8 cellular contexts compared by ENCODE assay signal in genomic region chr13:109778102-109778542, GRCh38. TPM values are rescaled to one million over a fixed set of nuclear protein-coding genes. Genes with fewer than 3 reads are reported as not detected.
DNase-seq lines count a peak whose midpoint lies in the region; ATAC-seq and TF ChIP-seq lines count a peak whose summit lies in the region.

No MANE protein-coding gene starts in this region.

- H3K27ac Mint-ChIP-seq in activated naive CD4-positive, alpha-beta T cell treated with anti-CD3 and anti-CD28 coated beads, Interleukin-2, amount 50 U/mL, for 24 hours: peak overlapping the region; percentile 80

- H3K36me3 ChIP-seq in SK-N-SH (replicated peaks in 1 of 2; ENCODE audit: control insufficient read depth in 1 of 2, insufficient read depth in 2 of 2, low read length in 1 of 2): peaks cover 3 to 70% of the 10 kb centered on the region in 2 experiments
- H3K36me3 ChIP-seq in suprapubic skin: peaks cover 17% of the 10 kb centered on the region

- peaks cover 100% of the 10 kb centered on the region for H3K79me2 ChIP-seq in SK-N-SH (ENCODE audit: insufficient read depth)

- H3K36me3 Mint-ChIP-seq in activated naive CD4-positive, alpha-beta T cell treated with anti-CD3 and anti-CD28 coated beads, Interleukin-2, amount 50 U/mL, for 24 hours: peaks cover 10% of the 10 kb centered on the region

- peak overlapping the region; percentile 65 for H3K9ac ChIP-seq in SK-N-SH

- peak overlapping the region; percentile 73 to 84 for H3K4me3 ChIP-seq in SK-N-SH (ENCODE audit: low read depth in 2 of 2, low read length in 1 of 2)
- H3K4me3 ChIP-seq in fibroblast of mammary gland (ENCODE audit: control insufficient read depth, low read depth, low read length): no peak overlapping the region
- H3K4me3 ChIP-seq in suprapubic skin: peak overlapping the region; percentile 84

- peaks cover 51% of the 10 kb centered on the region for H4K20me1 ChIP-seq in SK-N-SH (ENCODE audit: insufficient read depth)

- H3K27ac ChIP-seq in SK-N-SH (ENCODE audit: low read depth in 2 of 2, low read length in 1 of 2): peak overlapping the region; percentile 64 to 96
- no peak overlapping the region for H3K27ac ChIP-seq in suprapubic skin

- H3K4me1 Mint-ChIP-seq in activated naive CD4-positive, alpha-beta T cell treated with anti-CD3 and anti-CD28 coated beads, Interleukin-2, amount 50 U/mL, for 24 hours: peaks cover 65% of the 10 kb centered on the region

- no peaks in the 10 kb centered on the region for H3K9me3 ChIP-seq in SK-N-SH
- no peaks in the 10 kb centered on the region for H3K9me3 ChIP-seq in suprapubic skin

- TF ChIP-seq POLR2A in suprapubic skin (IDR thresholded peaks at IDR 0.05): no peak

- TF ChIP-seq EP300 in SK-N-SH (IDR thresholded peaks at IDR 0.05; ENCODE audit: borderline replicate concordance in 1 of 2, low read depth in 1 of 2, low read length in 1 of 2) (no peak), suprapubic skin (IDR thresholded peaks at IDR 0.05) (no peak)

- no peak for TF ChIP-seq RAD21 in SK-N-SH (IDR thresholded peaks at IDR 0.05; ENCODE audit: low read length)

- DNase-seq in activated naive CD4-positive, alpha-beta T cell treated with Interleukin-2 at 50 U/mL for 16 hours: no peak
- DNase-seq in SK-N-SH (no peak), fibroblast of mammary gland (ENCODE audit: low read depth) (peak; percentile 63), suprapubic skin (ENCODE audit: low spot score in 2 of 2) (no peak), activated gamma-delta T cell treated with Interleukin-2 at 50 U/mL for 16 hours (no peak)

- H3F3A ChIP-seq in SK-N-SH (replicated peaks; ENCODE audit: insufficient read depth): peaks cover 32% of the 10 kb centered on the region

- H3K27me3 ChIP-seq in SK-N-SH (ENCODE audit: insufficient read depth) (no peaks in the 10 kb centered on the region), suprapubic skin (no peaks in the 10 kb centered on the region)

- peak overlapping the region; percentile 92 for H3K4me2 ChIP-seq in SK-N-SH

- POLR2A ChIA-PET in SK-N-SH (lab: Yijun Ruan, JAX): no interaction called here

- CTCF ChIA-PET in SK-N-SH (lab: Yijun Ruan, JAX): no interaction called here

- no peaks in the 10 kb centered on the region for H3K27me3 Mint-ChIP-seq in activated naive CD4-positive, alpha-beta T cell treated with anti-CD3 and anti-CD28 coated beads, Interleukin-2, amount 50 U/mL, for 24 hours

- no peak overlapping the region for H2AFZ ChIP-seq in SK-N-SH (ENCODE audit: low read depth)

- peaks cover 16 to 18% of the 10 kb centered on the region in 2 experiments; a peak in 3 of 4 replicates for H3K4me1 ChIP-seq in SK-N-SH (ENCODE audit: control insufficient read depth in 1 of 2, insufficient read depth in 2 of 2, low read depth in 1 of 2, low read length in 1 of 2)
- H3K4me1 ChIP-seq in suprapubic skin: peaks cover 56% of the 10 kb centered on the region

- no peaks in the 10 kb centered on the region for H3K9me3 Mint-ChIP-seq in activated naive CD4-positive, alpha-beta T cell treated with anti-CD3 and anti-CD28 coated beads, Interleukin-2, amount 50 U/mL, for 24 hours

- 5% methylated on average over 6 of the region's 6 CpGs for WGBS in SK-N-SH (ENCODE audit: low lambda C conversion rate)
- 47% methylated on average over 6 of the region's 6 CpGs for WGBS in suprapubic skin

- no peak for ATAC-seq in HG02623 (IDR thresholded peaks at IDR 0.05; ENCODE audit: unreplicated experiment)
- no peak for ATAC-seq in HG03196 (IDR thresholded peaks at IDR 0.05; ENCODE audit: unreplicated experiment)

- TF ChIP-seq CTCF in SK-N-SH (IDR thresholded peaks at IDR 0.05) (no peak), fibroblast of mammary gland (conservative IDR thresholded peaks at IDR 0.05; ENCODE audit: control insufficient read depth, insufficient read depth, low read depth, low read length) (no peak), suprapubic skin (IDR thresholded peaks at IDR 0.05) (no peak)

- H3K9me2 ChIP-seq in SK-N-SH: no peaks in the 10 kb centered on the region

- peak overlapping the region; percentile 58 for H3K4me3 Mint-ChIP-seq in activated naive CD4-positive, alpha-beta T cell treated with anti-CD3 and anti-CD28 coated beads, Interleukin-2, amount 50 U/mL, for 24 hours

TF ChIP-seq in SK-N-SH, 30 proteins besides CTCF, POLR2A, EP300 and RAD21 (continues in another document):
- no peak for TF ChIP-seq NRF1 (IDR thresholded peaks at IDR 0.05; ENCODE audit: low read depth, low read length)
- TF ChIP-seq RCOR1 (IDR thresholded peaks at IDR 0.05; ENCODE audit: low read length): 0 out of 2 replicates have a peak, but pooled peaks have one; percentile 13
- TF ChIP-seq IRF3 (IDR thresholded peaks at IDR 0.05; ENCODE audit: low read depth, low read length): no peak
- TF ChIP-seq YY1 (IDR thresholded peaks at IDR 0.05; ENCODE audit: low read depth): no peak
- TF ChIP-seq MXI1 (IDR thresholded peaks at IDR 0.05; ENCODE audit: low read depth, low read length): no peak
- TF ChIP-seq MAX (IDR thresholded peaks at IDR 0.05; ENCODE audit: low read depth): no peak
- peak; percentile 44; the same call in 1 of the 2 replicates for TF ChIP-seq USF1 (IDR thresholded peaks at IDR 0.05; ENCODE audit: borderline replicate concordance, low read depth)
- TF ChIP-seq FOXJ3 (CRISPR knock-in tag; IDR thresholded peaks at IDR 0.05): no peak
- no peak for TF ChIP-seq TEAD4 (IDR thresholded peaks at IDR 0.05; ENCODE audit: borderline replicate concordance, insufficient read depth)
- TF ChIP-seq SMC3 (IDR thresholded peaks at IDR 0.05; ENCODE audit: low read depth, low read length): no peak
- TF ChIP-seq NFIC (IDR thresholded peaks at IDR 0.05; ENCODE audit: borderline replicate concordance): no peak; the same call in 1 of the 2 replicates
- peak; percentile 68; the same call in 1 of the 2 replicates for TF ChIP-seq FOSL2 (IDR thresholded peaks at IDR 0.05; ENCODE audit: borderline replicate concordance, low read depth)
- TF ChIP-seq EZH2phosphoT487 (IDR thresholded peaks at IDR 0.05; ENCODE audit: borderline replicate concordance, low read depth): no peak
- TF ChIP-seq USF2 (IDR thresholded peaks at IDR 0.05; ENCODE audit: borderline replicate concordance, low read depth, low read length): no peak
- TF ChIP-seq MEF2A (IDR thresholded peaks at IDR 0.05; ENCODE audit: borderline replicate concordance, low read depth): peak; percentile 60; the same call in 1 of the 2 replicates
- no peak for TF ChIP-seq RXRA (IDR thresholded peaks at IDR 0.05; ENCODE audit: borderline replicate concordance, low read depth)
- TF ChIP-seq PBX3 (IDR thresholded peaks at IDR 0.05): no peak
- 0 out of 2 replicates have a peak, but pooled peaks have one; percentile 34 for TF ChIP-seq TAF1 (IDR thresholded peaks at IDR 0.05; ENCODE audit: borderline replicate concordance, low read depth, low read length)

RNA-seq across cellular contexts. Expression of gene IRS2, which starts 8.3 kb away (rescaled TPM):
- polyA plus RNA-seq in SK-N-SH (2012; rRNA removed): 5.2 and 7.0 TPM in 2 replicates
- polyA plus RNA-seq in SK-N-SH (2012; cell fraction: cytosol; rRNA removed): 10.6 and 11.1 TPM in 2 replicates
- polyA plus RNA-seq in SK-N-SH (2012; cell fraction: nucleus; rRNA removed): 9.2 and 9.9 TPM in 2 replicates
- 10 to 100 TPM; 41.1 to 62.5 (median 51.8) TPM for total RNA-seq in suprapubic skin
